13 cellular contexts compared by ENCODE assay signal in the genomic region with DNA sequence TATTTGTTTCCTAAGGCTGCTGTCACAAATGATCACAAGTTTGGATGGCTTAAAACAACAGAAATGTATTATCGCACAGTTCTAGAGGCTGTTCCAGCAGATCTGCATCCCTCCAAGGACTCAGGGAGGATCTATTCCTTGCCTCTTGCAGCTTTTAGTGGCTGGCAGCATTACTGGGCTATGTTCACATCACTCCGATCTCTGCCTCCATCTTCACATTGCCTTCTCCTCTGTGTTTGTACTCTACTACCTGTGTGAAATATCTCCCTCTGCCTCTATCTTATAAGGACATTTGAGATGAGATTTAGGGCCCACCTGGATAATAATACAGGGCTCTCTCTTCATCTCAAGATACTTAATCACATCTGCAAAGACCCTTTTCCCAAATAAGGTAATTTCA. TPM values are rescaled to one million over a fixed set of nuclear protein-coding genes. Genes with fewer than 3 reads are reported as not detected.
DNase-seq lines count a peak whose midpoint lies in the region; ATAC-seq, FAIRE-seq and TF ChIP-seq lines count a peak whose summit lies in the region.
"Had no signal": no experiment of that assay in that cellular context is flagged by ENCODE, and none has a peak within 500 bp of the region (broad histone marks: within the 10 kb centered on the region; RNA-seq: fewer than 3 reads in every experiment).

No MANE protein-coding gene starts in this region.

- POLR2A ChIA-PET in activated CD4-positive, alpha-beta T cell treated with anti-CD3 and anti-CD28 coated beads, Interleukin-2, amount 10 ng/mL, durations not matched to agents 7 days and 5 days (lab: Charles Lee), result no interaction called here
- POLR2A ChIA-PET in activated B cell treated with CpG ODN at 0.5 μM for 24 hours (lab: Charles Lee), result interaction anchor here (1.0 to 6.2 kb wide), 4 partner anchors 15 to 66 kb away, joined by 4 to 53 read pairs (median 7); a partner anchor contains a TSS

- no peak for ATAC-seq in activated B cell treated with CpG ODN at 0.5 μM for 24 hours (ENCODE audit: low read depth)
- no peak for ATAC-seq in stimulated activated naive B cell treated with anti-CD40 and anti-IgM and Interleukin-4, amounts not matched to agents 10 μg/mL and 1 μg/mL and 100 μg/mL, for 72 hours (replicated peaks)
- ATAC-seq: body of pancreas had no signal

- dilution Hi-C loops in keratinocyte (cut with MboI; ENCODE audit: extremely low pct_ligation_motif_present, low sequenced_read_pairs), result no loop called here

- H3K4me1 ChIP-seq in keratinocyte (ENCODE audit: control insufficient read depth, extremely low read depth, insufficient read depth, low read length), result peaks cover 22% of the 10 kb centered on the region
- H3K4me1 ChIP-seq: body of pancreas, thyroid gland had no signal

- no peak for DNase-seq in activated CD4-positive, alpha-beta T cell treated with anti-CD3 and anti-CD28 coated beads, Interleukin-2, amount 10 ng/mL, durations not matched to agents 7 days and 5 days
- no peak for DNase-seq in activated CD4-positive, alpha-beta T cell treated with anti-CD3 and anti-CD28 coated beads, Interleukin-2, amount 50 U/mL, for 4 hours
- DNase-seq in activated B cell treated with CpG ODN at 0.5 μM for 24 hours, result no peak
- DNase-seq in keratinocyte (ENCODE audit: low read depth, low spot score), result no peak
- DNase-seq in stimulated activated naive B cell treated with anti-CD40 and anti-IgM and Interleukin-4, amounts not matched to agents 10 μg/mL and 1 μg/mL and 100 μg/mL, for 72 hours, result no peak
- DNase-seq in WERI-Rb-1, result no peak
- no peak for DNase-seq in H4 (ENCODE audit: low spot score)
- no peak for DNase-seq in NCI-H2081 treated with DMSO at 0.1 percent for 48 hours (lab: John Stamatoyannopoulos, UW)
- DNase-seq: body of pancreas, NCI-H1417 treated with DMSO at 0.1 percent for 48 hours, OCI-M1, thyroid gland had no signal

- H3K4me3 ChIP-seq in keratinocyte (ENCODE audit: control insufficient read depth in 2 of 3, extremely low read depth in 1 of 3, insufficient read depth in 2 of 3, low read depth in 1 of 3, low read length in 3 of 3) (no peak overlapping the region), WERI-Rb-1 (ENCODE audit: low read depth, low read length) (no peak overlapping the region)
- H3K4me3 ChIP-seq: body of pancreas, thyroid gland had no signal

- H3K9me3 ChIP-seq in keratinocyte (ENCODE audit: control insufficient read depth, low read depth, low read length), result no peaks in the 10 kb centered on the region
- no peaks in the 10 kb centered on the region for H3K9me3 ChIP-seq in WERI-Rb-1 (ENCODE audit: severe bottlenecking)
- H3K9me3 ChIP-seq: body of pancreas, thyroid gland had no signal

- no peak for FAIRE-seq in keratinocyte (lab: Jason Lieb, UNC)

- no peaks in the 10 kb centered on the region for H3K79me2 ChIP-seq in keratinocyte (ENCODE audit: control insufficient read depth, insufficient read depth, low read length)

- no peak overlapping the region for H3K9ac ChIP-seq in keratinocyte (ENCODE audit: control insufficient read depth, extremely low read depth, insufficient read depth, low read length)

- CTCF ChIA-PET in activated CD4-positive, alpha-beta T cell treated with anti-CD3 and anti-CD28 coated beads, Interleukin-2, amount 10 ng/mL, durations not matched to agents 7 days and 5 days (lab: Charles Lee), result interaction anchor here (4.3 kb wide), 1 partner anchor 16 kb away, joined by 19 read pairs; no protein-coding TSS in a partner anchor
- CTCF ChIA-PET in activated B cell treated with CpG ODN at 0.5 μM for 24 hours (lab: Charles Lee), result interaction anchor here (1.2 to 1.4 kb wide), 2 partner anchors 15 to 66 kb away, joined by 3 read pairs; a partner anchor contains a TSS

- no peaks in the 10 kb centered on the region for H4K20me1 ChIP-seq in keratinocyte (ENCODE audit: control insufficient read depth, extremely low read depth, insufficient read depth, low read length)

- no peaks in the 10 kb centered on the region for H3K27me3 Mint-ChIP-seq in activated CD4-positive, alpha-beta T cell treated with anti-CD3 and anti-CD28 coated beads, Interleukin-2, amount 10 ng/mL, durations not matched to agents 7 days and 5 days
- no peaks in the 10 kb centered on the region for H3K27me3 Mint-ChIP-seq in activated B cell treated with CpG ODN at 0.5 μM for 24 hours
- H3K27me3 Mint-ChIP-seq in stimulated activated naive B cell treated with anti-CD40 and anti-IgM and Interleukin-4, amounts not matched to agents 10 μg/mL and 1 μg/mL and 100 μg/mL, for 72 hours, result no peaks in the 10 kb centered on the region

- H3K36me3 ChIP-seq in keratinocyte (ENCODE audit: control insufficient read depth in 2 of 2, extremely low read depth in 1 of 2, insufficient read depth in 2 of 2, low read length in 2 of 2) (peaks cover 0 to 11% of the 10 kb centered on the region in 2 experiments), WERI-Rb-1 (peaks cover 89% of the 10 kb centered on the region)
- H3K36me3 ChIP-seq: thyroid gland had no signal

- H3K27me3 ChIP-seq in keratinocyte (ENCODE audit: control insufficient read depth, extremely low read depth, insufficient read depth, low read length), result no peaks in the 10 kb centered on the region
- no peaks in the 10 kb centered on the region for H3K27me3 ChIP-seq in WERI-Rb-1 (ENCODE audit: insufficient read depth, low read depth, severe bottlenecking)
- H3K27me3 ChIP-seq: body of pancreas, thyroid gland had no signal

- no peak overlapping the region for H2AFZ ChIP-seq in keratinocyte (ENCODE audit: control insufficient read depth, low read length)

- TF ChIP-seq CTCF in activated B cell treated with CpG ODN at 0.5 μM for 24 hours (IDR thresholded peaks at IDR 0.05) (no peak), keratinocyte (optimal IDR thresholded peaks at IDR 0.05 in 1 of 3, IDR thresholded peaks at IDR 0.05 in 1 of 3, conservative IDR thresholded peaks at IDR 0.05 in 1 of 3; ENCODE audit: extremely low read depth in 1 of 3, insufficient read depth in 2 of 3, low read length in 3 of 3) (no peak), WERI-Rb-1 (IDR thresholded peaks at IDR 0.05; ENCODE audit: low read depth, low read length) (no peak)

- H3K9me3 Mint-ChIP-seq in activated CD4-positive, alpha-beta T cell treated with anti-CD3 and anti-CD28 coated beads, Interleukin-2, amount 10 ng/mL, durations not matched to agents 7 days and 5 days, result no peaks in the 10 kb centered on the region
- H3K9me3 Mint-ChIP-seq in activated B cell treated with CpG ODN at 0.5 μM for 24 hours, result no peaks in the 10 kb centered on the region
- no peaks in the 10 kb centered on the region for H3K9me3 Mint-ChIP-seq in stimulated activated naive B cell treated with anti-CD40 and anti-IgM and Interleukin-4, amounts not matched to agents 10 μg/mL and 1 μg/mL and 100 μg/mL, for 72 hours
- H3K9me3 Mint-ChIP-seq: nephron had no signal

- H3K9me1 ChIP-seq in keratinocyte (ENCODE audit: control insufficient read depth, extremely low read depth, insufficient read depth, low read length), result no peaks in the 10 kb centered on the region

- H3K4me1 Mint-ChIP-seq in activated CD4-positive, alpha-beta T cell treated with anti-CD3 and anti-CD28 coated beads, Interleukin-2, amount 10 ng/mL, durations not matched to agents 7 days and 5 days, result peaks cover 62% of the 10 kb centered on the region
- H3K4me1 Mint-ChIP-seq in activated B cell treated with CpG ODN at 0.5 μM for 24 hours, result peaks cover 22% of the 10 kb centered on the region
- H3K4me1 Mint-ChIP-seq in stimulated activated naive B cell treated with anti-CD40 and anti-IgM and Interleukin-4, amounts not matched to agents 10 μg/mL and 1 μg/mL and 100 μg/mL, for 72 hours, result peaks cover 15 to 17% of the 10 kb centered on the region in 2 donors
- H3K4me1 Mint-ChIP-seq: nephron had no signal

- H3K4me2 ChIP-seq in keratinocyte (ENCODE audit: control insufficient read depth, extremely low read depth, insufficient read depth, low read depth, low read length), result no peak overlapping the region

- peak overlapping the region; percentile 28 for H3K4me3 Mint-ChIP-seq in activated CD4-positive, alpha-beta T cell treated with anti-CD3 and anti-CD28 coated beads, Interleukin-2, amount 10 ng/mL, durations not matched to agents 7 days and 5 days
- H3K4me3 Mint-ChIP-seq in activated B cell treated with CpG ODN at 0.5 μM for 24 hours, result peak overlapping the region; percentile 42
- H3K4me3 Mint-ChIP-seq in stimulated activated naive B cell treated with anti-CD40 and anti-IgM and Interleukin-4, amounts not matched to agents 10 μg/mL and 1 μg/mL and 100 μg/mL, for 72 hours, result no peak overlapping the region
- H3K4me3 Mint-ChIP-seq: nephron had no signal

- intact Hi-C loops in activated B cell treated with CpG ODN at 0.5 μM for 24 hours (cut with micrococcal nuclease), result loop anchor here (2.0 kb wide), 1 partner anchor 14 kb away; no protein-coding TSS in a partner anchor

- peak overlapping the region; percentile 88 for H3K27ac Mint-ChIP-seq in activated CD4-positive, alpha-beta T cell treated with anti-CD3 and anti-CD28 coated beads, Interleukin-2, amount 10 ng/mL, durations not matched to agents 7 days and 5 days
- peak overlapping the region; percentile 74 for H3K27ac Mint-ChIP-seq in activated B cell treated with CpG ODN at 0.5 μM for 24 hours
- H3K27ac Mint-ChIP-seq in stimulated activated naive B cell treated with anti-CD40 and anti-IgM and Interleukin-4, amounts not matched to agents 10 μg/mL and 1 μg/mL and 100 μg/mL, for 72 hours, result peak overlapping the region; percentile 62
- H3K27ac Mint-ChIP-seq: nephron had no signal

- peaks cover 77% of the 10 kb centered on the region for H3K36me3 Mint-ChIP-seq in activated CD4-positive, alpha-beta T cell treated with anti-CD3 and anti-CD28 coated beads, Interleukin-2, amount 10 ng/mL, durations not matched to agents 7 days and 5 days (ENCODE audit: low read depth)
- H3K36me3 Mint-ChIP-seq in activated B cell treated with CpG ODN at 0.5 μM for 24 hours (ENCODE audit: low read depth), result no peaks in the 10 kb centered on the region
- peaks cover 5 to 8% of the 10 kb centered on the region in 2 donors for H3K36me3 Mint-ChIP-seq in stimulated activated naive B cell treated with anti-CD40 and anti-IgM and Interleukin-4, amounts not matched to agents 10 μg/mL and 1 μg/mL and 100 μg/mL, for 72 hours

- peak overlapping the region; percentile 39 for H3K27ac ChIP-seq in keratinocyte (ENCODE audit: control insufficient read depth, insufficient read depth, low read length)
- no peak overlapping the region for H3K27ac ChIP-seq in WERI-Rb-1
- H3K27ac ChIP-seq: thyroid gland had no signal

RNA-seq across cellular contexts. Expression of a gene that starts 18.9 kb away (rescaled TPM):
- 10 to 100 TPM; 92.3 to 96.5 TPM for total RNA-seq in activated CD4-positive, alpha-beta T cell treated with anti-CD3 and anti-CD28 coated beads, Interleukin-2, amount 10 ng/mL, durations not matched to agents 7 days and 5 days
- 1.9 and 2.6 TPM in 2 replicates for total RNA-seq in activated B cell treated with CpG ODN at 0.5 μM for 24 hours
- polyA plus RNA-seq in keratinocyte, result 1.2 to 11.5 TPM (median 6.7 TPM) in 3 replicates
- polyA plus RNA-seq in keratinocyte (2011; ENCODE audit: low read depth), result 1.5 TPM
- 1.2 and 3.1 TPM in 2 replicates for polyA plus RNA-seq in keratinocyte (2011; cell fraction: cytosol; rRNA removed)
- 1.9 and 2.3 TPM in 2 replicates for polyA plus RNA-seq in keratinocyte (2011; cell fraction: nucleus; rRNA removed)
- 0.07 and 6.8 TPM in 2 replicates for polyA plus RNA-seq in keratinocyte (2012; ENCODE audit: low replicate concordance)
- polyA minus RNA-seq in keratinocyte, result 0.62 to 5.8 TPM (median 3.1 TPM) in 3 replicates
- polyA minus RNA-seq in keratinocyte (2011; cell fraction: cytosol; rRNA and poly(A)+ RNA removed), result not detected
- polyA minus RNA-seq in keratinocyte (2011; cell fraction: nucleus; rRNA and poly(A)+ RNA removed), result 1.2 and 1.5 TPM in 2 replicates
- 34.6 and 43.0 TPM in 2 replicates for total RNA-seq in H4 (2014; rRNA removed; shearing (Covaris generic))
- total RNA-seq: body of pancreas had no signal

RNA-seq across cellular contexts. Expression of a gene that starts 19.0 kb away (rescaled TPM):
- 10 to 100 TPM; 20.3 to 25.5 TPM for total RNA-seq in activated CD4-positive, alpha-beta T cell treated with anti-CD3 and anti-CD28 coated beads, Interleukin-2, amount 10 ng/mL, durations not matched to agents 7 days and 5 days
- 17.4 TPM in 2 replicates for total RNA-seq in activated B cell treated with CpG ODN at 0.5 μM for 24 hours
- polyA plus RNA-seq in keratinocyte, result 5.5 to 10.2 TPM (median 6.1 TPM) in 3 replicates
- polyA plus RNA-seq in keratinocyte (2011; ENCODE audit: low read depth), result 6.9 TPM
- polyA plus RNA-seq in keratinocyte (2011; cell fraction: cytosol; rRNA removed), result 3.8 and 8.4 TPM in 2 replicates
- 7.4 and 10.4 TPM in 2 replicates for polyA plus RNA-seq in keratinocyte (2011; cell fraction: nucleus; rRNA removed)
- polyA plus RNA-seq in keratinocyte (2012; ENCODE audit: low replicate concordance), result 4.2 and 7.8 TPM in 2 replicates
- 4.9 to 7.2 TPM (median 7.1 TPM) in 3 replicates for polyA minus RNA-seq in keratinocyte
- 2.3 TPM for polyA minus RNA-seq in keratinocyte (2011; cell fraction: cytosol; rRNA and poly(A)+ RNA removed)
- polyA minus RNA-seq in keratinocyte (2011; cell fraction: nucleus; rRNA and poly(A)+ RNA removed), result 3.5 and 11.9 TPM in 2 replicates
- total RNA-seq in H4 (2014; rRNA removed; shearing (Covaris generic)), result 6.9 and 9.7 TPM in 2 replicates

Comparison
In these comparisons a context has a peak if more than half of its experiments do, and no peak if none do; other contexts are left out.
1. H3K4me3 Mint-ChIP-seq: peak in activated CD4-positive, alpha-beta T cell treated with anti-CD3 and anti-CD28 coated beads, Interleukin-2, amount 10 ng/mL, durations not matched to agents 7 days and 5 days (single experiment) and activated B cell treated with CpG ODN at 0.5 μM for 24 hours (single experiment); none in stimulated activated naive B cell treated with anti-CD40 and anti-IgM and Interleukin-4, amounts not matched to agents 10 μg/mL and 1 μg/mL and 100 μg/mL, for 72 hours (0 of 2).
2. Peak in every context shown above with its lines, with median percentiles within 50 percentile points of each other: H3K27ac Mint-ChIP-seq.